ENCODE assay signal across 1 cellular context in genomic region chr2:173751245-173751975, GRCh38.
TF ChIP-seq lines count a peak whose summit lies in the region.

No MANE protein-coding gene starts in this region.

TF ChIP-seq in GM23338, 12 proteins besides CTCF, POLR2A, EP300 and RAD21 (continued from another document):
- TF ChIP-seq REST (IDR thresholded peaks at IDR 0.05; ENCODE audit: unreplicated experiment) (no peak), ETS1 (IDR thresholded peaks at IDR 0.05) (no peak)
